Comparison of ENCODE assay signal across 33 cellular contexts in genomic region chr22:41041532-41041931, GRCh38. TPM values are rescaled to one million over a fixed set of nuclear protein-coding genes. Genes with fewer than 3 reads are reported as not detected.
DNase-seq lines count a peak whose midpoint lies in the region; ATAC-seq, FAIRE-seq and TF ChIP-seq lines count a peak whose summit lies in the region.
"Had no signal": no experiment of that assay in that cellular context is flagged by ENCODE, and none has a peak within 500 bp of the region (broad histone marks: within the 10 kb centered on the region; RNA-seq: fewer than 3 reads in every experiment).

No MANE protein-coding gene starts in this region.

- H3K9ac ChIP-seq in HepG2 (ENCODE audit: insufficient read depth, low read depth, low read length) (no peak overlapping the region), K562 (ENCODE audit: insufficient read depth in 1 of 2, low read depth in 2 of 2, low read length in 2 of 2) (no peak overlapping the region)
- H3K9ac ChIP-seq: BLaER1; BLaER1 treated with 17β-estradiol and CSF1 and Interleukin-3, amounts not matched to agents 10 nM and 100 nM had no signal

- 81% methylated on average over 5 of the region's 5 CpGs for WGBS in HepG2 (ENCODE audit: low lambda C conversion rate)
- 76% methylated on average over 5 of the region's 5 CpGs for WGBS in right lobe of liver (ENCODE audit: insufficient coverage, low coverage, low lambda C conversion rate, missing lambda C conversion rate)
- 13% methylated on average over 5 of the region's 5 CpGs for WGBS in K562 (ENCODE audit: insufficient coverage, low coverage, missing lambda C conversion rate)

- TF ChIP-seq RAD21 in HepG2 (CRISPR knock-in tag; IDR thresholded peaks at IDR 0.05) = no peak
- no peak for TF ChIP-seq RAD21 in K562 (CRISPR knock-in tag; conservative IDR thresholded peaks at IDR 0.05 in 1 of 2, IDR thresholded peaks at IDR 0.05 in 1 of 2)

- TF ChIP-seq EP300 in HepG2 (IDR thresholded peaks at IDR 0.05; ENCODE audit: low read depth in 2 of 2, low read length in 2 of 2) (no peak), HepG2 (CRISPR knock-in tag; IDR thresholded peaks at IDR 0.05; ENCODE audit: borderline replicate concordance) (no peak), K562 (IDR thresholded peaks at IDR 0.05; ENCODE audit: low read length) (no peak)

- no peak for TF ChIP-seq CTCF in HepG2 (CRISPR knock-in tag; IDR thresholded peaks at IDR 0.05)
- TF ChIP-seq CTCF in right lobe of liver (IDR thresholded peaks at IDR 0.05) = no peak
- TF ChIP-seq CTCF in HEK293 (tag by site-specific recombination; IDR thresholded peaks at IDR 0.05) = no peak
- no peak for TF ChIP-seq CTCF in K562 (IDR thresholded peaks at IDR 0.05 in 2 of 3, conservative IDR thresholded peaks at IDR 0.05 in 1 of 3; ENCODE audit: insufficient read depth in 2 of 3, low read depth in 1 of 3, low read length in 3 of 3)

- ATAC-seq in HepG2 (no peak), right lobe of liver (no peak), K562 (no peak)
- ATAC-seq: A549; CD8-positive, alpha-beta T cell had no signal

- intact Hi-C loops in HepG2 (cut with micrococcal nuclease; ENCODE audit: unreplicated experiment) = no loop called here
- intact Hi-C loops in right lobe of liver (cut with DNase I) = no loop called here
- intact Hi-C loops in K562 (cut with micrococcal nuclease) = no loop called here

- H3K9me3 ChIP-seq in HepG2 (ENCODE audit: low read length) (no peaks in the 10 kb centered on the region), right lobe of liver (no peaks in the 10 kb centered on the region), HEK293 (ENCODE audit: control insufficient read depth, insufficient read depth, low read depth, low read length) (no peaks in the 10 kb centered on the region), K562 (replicated peaks; ENCODE audit: control insufficient read depth, insufficient read depth, low read depth, low read length) (no peaks in the 10 kb centered on the region)
- H3K9me3 ChIP-seq: A549; BE2C; BLaER1; BLaER1 treated with 17β-estradiol and CSF1 and Interleukin-3, amounts not matched to agents 10 nM and 100 nM; Caco-2 had no signal

- POLR2A ChIA-PET in HepG2 (lab: Yijun Ruan, JAX) = no interaction called here
- POLR2A ChIA-PET in HEK293 (lab: Yijun Ruan, JAX) = no interaction called here
- POLR2A ChIA-PET in K562 (lab: Yijun Ruan, JAX) = no interaction called here

- H2AFZ ChIP-seq in HepG2 (ENCODE audit: low read length) (no peak overlapping the region), K562 (ENCODE audit: low read depth, low read length) (no peak overlapping the region)

- no peaks in the 10 kb centered on the region for H3K9me1 ChIP-seq in K562 (ENCODE audit: control insufficient read depth, insufficient read depth, low read length)

- no peaks in the 10 kb centered on the region for H4K20me1 ChIP-seq in HepG2 (ENCODE audit: insufficient read depth, low read length)
- H4K20me1 ChIP-seq in K562 (replicated peaks; ENCODE audit: control insufficient read depth, insufficient read depth, low read length) = no peaks in the 10 kb centered on the region
- H4K20me1 ChIP-seq: BLaER1; BLaER1 treated with 17β-estradiol and CSF1 and Interleukin-3, amounts not matched to agents 10 nM and 100 nM had no signal

- FAIRE-seq in HepG2 (lab: Jason Lieb, UNC) (no peak), K562 (lab: Jason Lieb, UNC) (no peak)
- FAIRE-seq: A204.1, A549, D721Med had no signal

- H3K27me3 ChIP-seq in HepG2 (ENCODE audit: control insufficient read depth in 1 of 2, insufficient read depth in 2 of 2, low read length in 2 of 2) (no peaks in the 10 kb centered on the region), right lobe of liver (no peaks in the 10 kb centered on the region), K562 (ENCODE audit: control insufficient read depth in 2 of 2, insufficient read depth in 2 of 2, low read length in 2 of 2) (no peaks in the 10 kb centered on the region)
- H3K27me3 ChIP-seq: BE2C; BLaER1; BLaER1 treated with 17β-estradiol and CSF1 and Interleukin-3, amounts not matched to agents 10 nM and 100 nM had no signal

- BruUV-seq in HepG2 (replicated peaks; lab: Mats Ljungman, UMichigan) = no TSS peak
- no TSS peak for BruUV-seq in K562 (replicated peaks; lab: Mats Ljungman, UMichigan)

- H3K4me2 ChIP-seq in HepG2 (ENCODE audit: low read depth, low read length) (no peak overlapping the region), K562 (ENCODE audit: insufficient read depth, low read length) (no peak overlapping the region)
- H3K4me2 ChIP-seq: A549; BLaER1; BLaER1 treated with 17β-estradiol and CSF1 and Interleukin-3, amounts not matched to agents 10 nM and 100 nM had no signal

- in situ Hi-C loops in HepG2 (cut with HindIII; ENCODE audit: extremely low pct_ligation_motif_present, low pct_unique_long_range_greater_than_20kb) = no loop called here
- in situ Hi-C loops in K562 (cut with MboI) = no loop called here

- TF ChIP-seq POLR2A in HepG2 (IDR thresholded peaks at IDR 0.05; ENCODE audit: insufficient read depth in 1 of 2, low read depth in 2 of 2, low read length in 2 of 2) = no peak
- TF ChIP-seq POLR2A in right lobe of liver (IDR thresholded peaks at IDR 0.05) = no peak
- no peak for TF ChIP-seq POLR2A in K562 (conservative IDR thresholded peaks at IDR 0.05)

- peaks cover 11% of the 10 kb centered on the region; the same call in 1 of the 2 replicates for H3K4me1 ChIP-seq in HepG2 (ENCODE audit: insufficient read depth, low read length)
- no peaks in the 10 kb centered on the region for H3K4me1 ChIP-seq in right lobe of liver
- H3K4me1 ChIP-seq in HEK293 (ENCODE audit: control insufficient read depth, insufficient read depth, low read length) = no peaks in the 10 kb centered on the region
- H3K4me1 ChIP-seq in K562 (replicated peaks in 1 of 2; ENCODE audit: control insufficient read depth in 2 of 2, insufficient read depth in 2 of 2, low read length in 2 of 2) = no peaks in the 10 kb centered on the region
- H3K4me1 ChIP-seq: A549, BE2C, BLaER1, Caco-2 had no signal

- CTCF ChIA-PET in HepG2 (lab: Yijun Ruan, JAX; ENCODE audit: low intra/inter-chr PET ratio, low total read pairs) = no interaction called here
- CTCF ChIA-PET in HEK293 (lab: Yijun Ruan, JAX) = interaction anchor here (0.7 kb wide), 1 partner anchor 386 kb away, joined by 3 read pairs; no protein-coding TSS in a partner anchor
- CTCF ChIA-PET in K562 (lab: Yijun Ruan, JAX; ENCODE audit: low intra/inter-chr PET ratio) = no interaction called here

- H3K4me3 ChIP-seq in HepG2 (replicated peaks in 1 of 3; ENCODE audit: insufficient read depth in 1 of 3, low read depth in 2 of 3, low read length in 3 of 3) (no peak overlapping the region), right lobe of liver (no peak overlapping the region), HEK293 (ENCODE audit: low read depth, low read length) (no peak overlapping the region), K562 (no peak overlapping the region)
- H3K4me3 ChIP-seq: A549; BLaER1; BLaER1 treated with 17β-estradiol and CSF1 and Interleukin-3, amounts not matched to agents 10 nM and 100 nM had no signal

- H3K79me2 ChIP-seq in HepG2 (ENCODE audit: insufficient read depth, low read length) (no peaks in the 10 kb centered on the region), K562 (ENCODE audit: control insufficient read depth, insufficient read depth, low read length) (no peaks in the 10 kb centered on the region)

- DNase-seq in HepG2 (ENCODE audit: low spot score) (no peak), right lobe of liver (no peak), K562 (ENCODE audit: extremely low read depth in 1 of 4, low spot score in 3 of 4) (no peak), Ammon's horn (ENCODE audit: low spot score) (no peak), SW 1271 (lab: John Stamatoyannopoulos, UW) (no peak)
- DNase-seq: 8988T; ACHN; AML-193; BE2C; C1 segment of cervical spinal cord; Caco-2; Calu3; CD4-positive, alpha-beta memory T cell; CD4-positive, alpha-beta T cell; CD4-positive, CD25-positive, alpha-beta regulatory T cell; CD8-positive, alpha-beta memory T cell; CD8-positive, alpha-beta T cell; COR-L47; DMS 273 treated with DMSO at 0.1 percent for 48 hours; DMS153; DMS53; DMS79; DMS79 treated with DMSO at 0.1 percent for 48 hours; DND-41; EL had no signal

- H3K27ac ChIP-seq in HepG2 (ENCODE audit: extremely low read length, insufficient read depth, low read length) = no peak overlapping the region
- H3K27ac ChIP-seq in right lobe of liver = no peak overlapping the region
- H3K27ac ChIP-seq in HEK293 (ENCODE audit: extremely low read depth, low read depth, low read length) = no peak overlapping the region
- H3K27ac ChIP-seq in K562 (ENCODE audit: extremely low read depth, low read depth, low read length) = no peak overlapping the region
- H3K27ac ChIP-seq: 22Rv1; A549; BLaER1; BLaER1 treated with 17β-estradiol and CSF1 and Interleukin-3, amounts not matched to agents 10 nM and 100 nM; C4-2B had no signal

- H3K36me3 ChIP-seq in HepG2 (replicated peaks in 1 of 2; ENCODE audit: control insufficient read depth in 1 of 2, insufficient read depth in 2 of 2, low read length in 2 of 2) (no peaks in the 10 kb centered on the region), right lobe of liver (no peaks in the 10 kb centered on the region), HEK293 (ENCODE audit: control insufficient read depth in 2 of 2, insufficient read depth in 1 of 2, low read length in 2 of 2) (no peaks in the 10 kb centered on the region), K562 (ENCODE audit: control insufficient read depth, insufficient read depth, low read length) (no peaks in the 10 kb centered on the region)
- H3K36me3 ChIP-seq: BE2C; BLaER1; BLaER1 treated with 17β-estradiol and CSF1 and Interleukin-3, amounts not matched to agents 10 nM and 100 nM had no signal

RNA-seq across cellular contexts. Expression of gene EP300, which starts 50.9 kb away (rescaled TPM):
- 14.9 and 30.9 TPM in 2 replicates for total RNA-seq in HepG2 (2016; rRNA removed; fragmentation: Illumina TruSeq; extraction: Trizol)
- total RNA-seq in HepG2 (2016; cell fraction: cytosol; rRNA removed; fragmentation: Illumina TruSeq; extraction: Trizol; ENCODE audit: low read depth) = 22.1 and 25.3 TPM in 2 replicates
- 14.4 and 25.6 TPM in 2 replicates for total RNA-seq in HepG2 (2016; cell fraction: insoluble cytoplasmic fraction; rRNA removed; fragmentation: Illumina TruSeq; extraction: Trizol)
- 15.9 and 22.0 TPM in 2 replicates for total RNA-seq in HepG2 (2016; cell fraction: membrane; rRNA removed; fragmentation: Illumina TruSeq; extraction: Trizol)
- total RNA-seq in HepG2 (2016; cell fraction: nucleus; rRNA removed; fragmentation: Illumina TruSeq; extraction: Trizol) = 38.0 and 49.0 TPM in 2 replicates
- 13.6 and 15.3 TPM in 2 replicates for polyA plus RNA-seq in HepG2 (2011; rRNA removed)
- 5.2 and 8.5 TPM in 2 replicates for polyA plus RNA-seq in HepG2 (2011; cell fraction: cytosol; rRNA removed)
- polyA plus RNA-seq in HepG2 (2011; cell fraction: nucleus; rRNA removed) = 33.5 and 39.2 TPM in 2 replicates
- polyA plus RNA-seq in HepG2 (2012) = 29.8 and 32.4 TPM in 2 replicates
- 0.42 and 0.45 TPM in 2 replicates for polyA plus RNA-seq in HepG2 (2016; cell fraction: cytosol; fragmentation: Illumina TruSeq; extraction: Trizol; ENCODE audit: low read depth)
- polyA plus RNA-seq in HepG2 (2016; cell fraction: insoluble cytoplasmic fraction; fragmentation: Illumina TruSeq; extraction: Trizol; ENCODE audit: low read depth) = 10.3 and 16.2 TPM in 2 replicates
- polyA plus RNA-seq in HepG2 (2016; cell fraction: membrane; fragmentation: Illumina TruSeq; extraction: Trizol; ENCODE audit: low read depth) = 1.1 and 1.3 TPM in 2 replicates
- polyA plus RNA-seq in HepG2 (2016; cell fraction: nucleus; fragmentation: Illumina TruSeq; extraction: Trizol; ENCODE audit: insufficient read depth, low read depth) = 42.6 and 45.3 TPM in 2 replicates
- polyA minus RNA-seq in HepG2 (2011; rRNA and poly(A)+ RNA removed; ENCODE audit: low replicate concordance) = 49.2 and 106 TPM in 2 replicates
- polyA minus RNA-seq in HepG2 (2011; cell fraction: cytosol; rRNA and poly(A)+ RNA removed) = 35.1 and 35.6 TPM in 2 replicates
- 77.9 and 102 TPM in 2 replicates for polyA minus RNA-seq in HepG2 (2011; cell fraction: nucleus; rRNA and poly(A)+ RNA removed)
- total RNA-seq in right lobe of liver = 100 to 1,000 TPM in 1 of 6 experiments, 10 to 100 TPM in 5; 23.1 to 121 (median 31.3) TPM
- total RNA-seq in K562 (2011; cell fraction: chromatin; rRNA removed; ENCODE audit: low replicate concordance) = 119 and 226 TPM in 2 replicates
- 62.4 and 69.7 TPM in 2 replicates for total RNA-seq in K562 (2011; cell fraction: nucleolus; rRNA removed)
- 115 and 158 TPM in 2 replicates for total RNA-seq in K562 (2011; cell fraction: nucleoplasm; rRNA removed)
- total RNA-seq in K562 (2014; rRNA removed) = 10.9 and 12.3 TPM in 2 replicates
- 12.0 TPM in 2 replicates for total RNA-seq in K562 (2014; rRNA removed; fragmentation: Illumina TruSeq; extraction: Trizol)
- total RNA-seq in K562 (2015; rRNA removed; fragmentation: Illumina TruSeq; extraction: Trizol) = 10.4 and 10.6 TPM in 2 replicates
- 27.9 and 28.6 TPM in 2 replicates for total RNA-seq in K562 (2021)
- 5.7 and 9.2 TPM in 2 replicates for polyA plus RNA-seq in K562 (2011; rRNA removed)
- 7.2 and 8.2 TPM in 2 replicates for polyA plus RNA-seq in K562 (2011; cell fraction: cytosol; rRNA removed)
- polyA plus RNA-seq in K562 (2011; cell fraction: nucleus; rRNA removed) = 24.3 and 35.7 TPM in 2 replicates
- 17.2 and 17.7 TPM in 2 replicates for polyA plus RNA-seq in K562 (2012)
- polyA plus RNA-seq in K562 (2014; fragmentation: Illumina TruSeq; extraction: Trizol) = 20.8 and 24.5 TPM in 2 replicates
- 1 to 10 TPM; 2.2 to 4.0 TPM for polyA plus RNA-seq in K562 (2014; fragmentation: Nextera tagmentation; extraction: Ambion mirVana)
- polyA plus RNA-seq in K562 (2014; rRNA removed) = 10.5 and 12.7 TPM in 2 replicates
- polyA minus RNA-seq in K562 (2011; rRNA and poly(A)+ RNA removed) = 26.7 and 40.2 TPM in 2 replicates
- polyA minus RNA-seq in K562 (2011; cell fraction: cytosol; rRNA and poly(A)+ RNA removed) = 21.4 and 35.3 TPM in 2 replicates
- polyA minus RNA-seq in K562 (2011; cell fraction: nucleus; rRNA and poly(A)+ RNA removed) = 34.9 and 44.5 TPM in 2 replicates

Comparison
In these comparisons a context has a peak if more than half of its experiments do, and no peak if none do; other contexts are left out.
1. Of the 241 proteins assayed by ChIP-seq in both HepG2 and K562: peak only in HepG2: none; only in K562: none; in both: ZNF121; in neither: 240.